Comparison of ENCODE assay signal across 17 cellular contexts in the genomic region with DNA sequence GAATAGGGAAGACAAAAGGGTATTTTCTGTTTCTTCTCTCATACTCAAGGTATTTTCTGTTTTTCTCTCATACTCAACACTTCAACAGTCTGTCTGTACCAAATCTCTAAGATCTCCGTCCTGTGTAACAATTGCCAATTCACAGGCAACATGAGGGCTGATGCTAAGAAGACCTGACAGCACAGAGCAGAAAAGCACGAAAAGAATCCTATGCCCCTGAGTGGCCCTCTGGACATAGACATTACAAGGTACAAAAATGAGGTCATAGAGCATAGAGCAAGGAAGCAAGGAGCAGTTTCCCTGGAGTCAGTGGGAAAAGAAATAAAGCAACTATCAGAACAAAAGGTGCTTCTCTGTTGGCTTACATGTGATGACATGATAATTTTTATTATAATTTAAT.
DNase-seq lines count a peak whose midpoint lies in the region; TF ChIP-seq lines count a peak whose summit lies in the region.
"Had no signal": no experiment of that assay in that cellular context is flagged by ENCODE, and none has a peak within 500 bp of the region (broad histone marks: within the 10 kb centered on the region; RNA-seq: fewer than 3 reads in every experiment).

No MANE protein-coding gene starts in this region.

- H3K9me3 ChIP-seq in SK-N-SH: no peaks in the 10 kb centered on the region
- H3K9me3 ChIP-seq: BLaER1, Caco-2 had no signal

- no peak overlapping the region for H3K27ac ChIP-seq in SK-N-SH (ENCODE audit: low read depth in 2 of 2, low read length in 1 of 2)
- H3K27ac ChIP-seq: BLaER1, C4-2B had no signal

- H3K4me2 ChIP-seq in SK-N-SH: no peak overlapping the region
- H3K4me2 ChIP-seq: BLaER1, GM23338 had no signal

- no peaks in the 10 kb centered on the region for H3K9me2 ChIP-seq in SK-N-SH

- H3K4me1 ChIP-seq in SK-N-SH (ENCODE audit: control insufficient read depth in 1 of 2, insufficient read depth in 2 of 2, low read depth in 1 of 2, low read length in 1 of 2): no peaks in the 10 kb centered on the region; a peak in 2 of 4 replicates
- H3K4me1 ChIP-seq: BLaER1, Caco-2 had no signal

- no peaks in the 10 kb centered on the region for H3K36me3 ChIP-seq in SK-N-SH (replicated peaks in 1 of 2; ENCODE audit: control insufficient read depth in 1 of 2, insufficient read depth in 2 of 2, low read length in 1 of 2)
- H3K36me3 ChIP-seq: BLaER1 had no signal

- no peak for TF ChIP-seq RAD21 in SK-N-SH (IDR thresholded peaks at IDR 0.05; ENCODE audit: low read length)

- H4K20me1 ChIP-seq in SK-N-SH (ENCODE audit: insufficient read depth): no peaks in the 10 kb centered on the region
- H4K20me1 ChIP-seq: BLaER1 had no signal

- no peak for DNase-seq in SK-N-SH
- peak; percentile 17 for DNase-seq in cerebellar cortex (ENCODE audit: low spot score)
- peak; percentile 25 for DNase-seq in retinal pigment epithelial cell (ENCODE audit: low read depth)
- DNase-seq in effector CD8-positive, alpha-beta T cell (lab: John Stamatoyannopoulos, UW): no peak
- no peak for DNase-seq in MV-4-11 (lab: John Stamatoyannopoulos, UW)
- no peak for DNase-seq in NCI-H774 (lab: John Stamatoyannopoulos, UW)
- DNase-seq: Caco-2; CD4-positive, CD25-positive, alpha-beta regulatory T cell; CD8-positive, alpha-beta T cell; DMS153; DND-41; GDM1; H9 had no signal

- TF ChIP-seq EP300 in SK-N-SH (IDR thresholded peaks at IDR 0.05; ENCODE audit: borderline replicate concordance in 1 of 2, low read depth in 1 of 2, low read length in 1 of 2): no peak

- POLR2A ChIA-PET in SK-N-SH (lab: Yijun Ruan, JAX): no interaction called here

- CTCF ChIA-PET in SK-N-SH (lab: Yijun Ruan, JAX): no interaction called here

- no peak overlapping the region for H2AFZ ChIP-seq in SK-N-SH (ENCODE audit: low read depth)
- H2AFZ ChIP-seq: GM23338 had no signal

- WGBS in SK-N-SH (ENCODE audit: low lambda C conversion rate): 11% methylated on average over 2 of the region's 2 CpGs

- no peaks in the 10 kb centered on the region for H3K27me3 ChIP-seq in SK-N-SH (ENCODE audit: insufficient read depth)
- H3K27me3 ChIP-seq: BLaER1 had no signal

- H3K79me2 ChIP-seq in SK-N-SH (ENCODE audit: insufficient read depth): no peaks in the 10 kb centered on the region

- no peak for TF ChIP-seq CTCF in SK-N-SH (IDR thresholded peaks at IDR 0.05)
- TF ChIP-seq CTCF in retinal pigment epithelial cell (conservative IDR thresholded peaks at IDR 0.05; ENCODE audit: low read depth, low read length): no peak

- H3F3A ChIP-seq in SK-N-SH (replicated peaks; ENCODE audit: insufficient read depth): no peaks in the 10 kb centered on the region

- H3K9ac ChIP-seq in SK-N-SH: no peak overlapping the region
- H3K9ac ChIP-seq: BLaER1 had no signal

- H3K4me3 ChIP-seq in SK-N-SH (ENCODE audit: low read depth in 2 of 2, low read length in 1 of 2): no peak overlapping the region
- no peak overlapping the region for H3K4me3 ChIP-seq in retinal pigment epithelial cell (ENCODE audit: low read length)
- H3K4me3 ChIP-seq: BLaER1, GM12878, GM23338 had no signal

TF ChIP-seq in SK-N-SH, 30 proteins besides CTCF, POLR2A, EP300 and RAD21:
- peak; percentile 29; the same call in 1 of the 2 replicates for TF ChIP-seq GATA2 (CRISPR knock-in tag; IDR thresholded peaks at IDR 0.05)
- TF ChIP-seq, protein P1, sequence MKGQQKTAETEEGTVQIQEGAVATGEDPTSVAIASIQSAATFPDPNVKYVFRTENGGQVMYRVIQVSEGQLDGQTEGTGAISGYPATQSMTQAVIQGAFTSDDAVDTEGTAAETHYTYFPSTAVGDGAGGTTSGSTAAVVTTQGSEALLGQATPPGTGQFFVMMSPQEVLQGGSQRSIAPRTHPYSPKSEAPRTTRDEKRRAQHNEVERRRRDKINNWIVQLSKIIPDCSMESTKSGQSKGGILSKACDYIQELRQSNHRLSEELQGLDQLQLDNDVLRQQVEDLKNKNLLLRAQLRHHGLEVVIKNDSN (IDR thresholded peaks at IDR 0.05; ENCODE audit: borderline replicate concordance, low read depth): no peak

Comparison
In these comparisons a context has a peak if more than half of its experiments do, and no peak if none do; other contexts are left out.
1. DNase-seq: peak in cerebellar cortex (single experiment) and retinal pigment epithelial cell (single experiment); none in SK-N-SH (single experiment), effector CD8-positive, alpha-beta T cell (single experiment), MV-4-11 (single experiment) and NCI-H774 (single experiment).